ENCODE assay signal across 17 cellular contexts in the genomic region with DNA sequence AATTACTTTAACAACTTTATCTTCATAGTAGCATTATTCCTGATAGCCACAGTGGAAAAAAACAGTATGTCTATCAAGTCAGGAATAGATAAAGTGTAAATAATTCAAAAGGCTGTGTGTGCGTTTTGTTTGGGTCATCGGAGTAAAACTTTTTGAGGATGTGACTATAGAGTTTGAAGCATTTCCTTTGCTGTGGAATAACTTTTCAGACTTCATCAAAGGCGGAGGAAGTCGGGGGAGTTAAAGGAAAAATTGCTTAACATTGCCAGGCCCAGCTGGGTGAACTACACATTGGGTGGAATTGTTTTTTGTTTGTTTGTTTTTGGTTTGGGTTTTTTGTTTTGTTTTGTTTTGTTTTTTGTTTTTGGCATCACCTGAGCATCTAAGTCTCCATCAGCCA.
DNase-seq lines count a peak whose midpoint lies in the region; ATAC-seq, FAIRE-seq and TF ChIP-seq lines count a peak whose summit lies in the region.
"Had no signal": no experiment of that assay in that cellular context is flagged by ENCODE, and none has a peak within 500 bp of the region (broad histone marks: within the 10 kb centered on the region; RNA-seq: fewer than 3 reads in every experiment).

No MANE protein-coding gene starts in this region.

- H3K4me1 Mint-ChIP-seq in activated T-helper 1 cell treated with anti-CD3 and anti-CD28 coated beads, Interleukin-12 subunit alpha, Interleukin-12 subunit beta, Interleukin-2, Interleukin-4 antibody, amounts not matched to agents 30 ng/mL and 10 ng/mL and 1 ng/mL, durations not matched to agents 14 hours and 24 hours and 36 hours (ENCODE audit: low read depth) = peaks cover 39% of the 10 kb centered on the region
- H3K4me1 Mint-ChIP-seq in chondrocyte (ENCODE audit: low read depth) = peaks cover 31% of the 10 kb centered on the region
- H3K4me1 Mint-ChIP-seq in stimulated activated naive B cell treated with anti-CD40 and anti-IgM and Interleukin-4, amounts not matched to agents 10 μg/mL and 1 μg/mL and 100 μg/mL, for 72 hours = peaks cover 0 to 3% of the 10 kb centered on the region in 2 donors
- peaks cover 16% of the 10 kb centered on the region for H3K4me1 Mint-ChIP-seq in T-helper 2 cell treated with Interferon-gamma antibody and Interleukin-4, amounts not matched to agents 5 μg/mL and 100 μg/mL, for 36 hours (ENCODE audit: low read depth)

- no peak overlapping the region for H3K4me3 ChIP-seq in HepG2 (replicated peaks in 1 of 3; ENCODE audit: insufficient read depth in 1 of 3, low read depth in 2 of 3, low read length in 3 of 3)
- H3K4me3 ChIP-seq: cardiac muscle cell had no signal

- H3K36me3 Mint-ChIP-seq in activated T-helper 1 cell treated with anti-CD3 and anti-CD28 coated beads, Interleukin-12 subunit alpha, Interleukin-12 subunit beta, Interleukin-2, Interleukin-4 antibody, amounts not matched to agents 30 ng/mL and 10 ng/mL and 1 ng/mL, durations not matched to agents 14 hours and 24 hours and 36 hours (ENCODE audit: low read depth) = peaks cover 57% of the 10 kb centered on the region
- H3K36me3 Mint-ChIP-seq in chondrocyte (ENCODE audit: low read depth) = peaks cover 41% of the 10 kb centered on the region
- H3K36me3 Mint-ChIP-seq in stimulated activated naive B cell treated with anti-CD40 and anti-IgM and Interleukin-4, amounts not matched to agents 10 μg/mL and 1 μg/mL and 100 μg/mL, for 72 hours = peaks cover 47 to 69% of the 10 kb centered on the region in 2 donors
- peaks cover 64% of the 10 kb centered on the region for H3K36me3 Mint-ChIP-seq in T-helper 2 cell treated with Interferon-gamma antibody and Interleukin-4, amounts not matched to agents 5 μg/mL and 100 μg/mL, for 36 hours (ENCODE audit: low read depth)

- no peak overlapping the region for H3K4me3 Mint-ChIP-seq in activated T-helper 1 cell treated with anti-CD3 and anti-CD28 coated beads, Interleukin-12 subunit alpha, Interleukin-12 subunit beta, Interleukin-2, Interleukin-4 antibody, amounts not matched to agents 30 ng/mL and 10 ng/mL and 1 ng/mL, durations not matched to agents 14 hours and 24 hours and 36 hours
- H3K4me3 Mint-ChIP-seq in chondrocyte (ENCODE audit: unreplicated experiment) = no peak overlapping the region
- H3K4me3 Mint-ChIP-seq in stimulated activated naive B cell treated with anti-CD40 and anti-IgM and Interleukin-4, amounts not matched to agents 10 μg/mL and 1 μg/mL and 100 μg/mL, for 72 hours = no peak overlapping the region
- no peak overlapping the region for H3K4me3 Mint-ChIP-seq in T-helper 2 cell treated with Interferon-gamma antibody and Interleukin-4, amounts not matched to agents 5 μg/mL and 100 μg/mL, for 36 hours
- H3K4me3 Mint-ChIP-seq: activated naive CD4-positive, alpha-beta T cell treated with anti-CD3 and anti-CD28 coated beads, Interleukin-2, amount 50 U/mL, for 24 hours had no signal

- H3K4me2 ChIP-seq in HepG2 (ENCODE audit: low read depth, low read length) = no peak overlapping the region
- H3K4me2 ChIP-seq: KMS-11 had no signal

- WGBS in HepG2 (ENCODE audit: low lambda C conversion rate) = 94% methylated on average over 4 of the region's 4 CpGs

- no peak overlapping the region for H3K27ac ChIP-seq in HepG2 (ENCODE audit: extremely low read length, insufficient read depth, low read length)
- H3K27ac ChIP-seq: C4-2B, cardiac muscle cell, KMS-11, RWPE1 had no signal

- DNase-seq in activated T-helper 1 cell treated with anti-CD3 and anti-CD28 coated beads, Interleukin-12 subunit alpha, Interleukin-12 subunit beta, Interleukin-2, Interleukin-4 antibody, amounts not matched to agents 30 ng/mL and 10 ng/mL and 1 ng/mL, durations not matched to agents 14 hours and 24 hours and 36 hours (ENCODE audit: low spot score) = no peak
- DNase-seq in chondrocyte (ENCODE audit: low spot score) (no peak), HepG2 (ENCODE audit: low spot score) (no peak), hepatic stellate cell (ENCODE audit: low spot score) (no peak), NCI-H1105 treated with DMSO at 0.1 percent for 48 hours (lab: John Stamatoyannopoulos, UW) (no peak)
- DNase-seq in stimulated activated naive B cell treated with anti-CD40 and anti-IgM and Interleukin-4, amounts not matched to agents 10 μg/mL and 1 μg/mL and 100 μg/mL, for 72 hours = no peak
- no peak for DNase-seq in T-helper 2 cell treated with Interferon-gamma antibody and Interleukin-4, amounts not matched to agents 5 μg/mL and 100 μg/mL, for 36 hours (ENCODE audit: low spot score)
- DNase-seq: activated CD4-positive, CD25-positive, alpha-beta regulatory T cell; activated CD8-positive, alpha-beta memory T cell treated with anti-CD3 and anti-CD28 coated beads, Interleukin-2, amount 50 U/mL, for 4 hours; DMS79; NCI-H2171 treated with DMSO at 0.1 percent for 48 hours had no signal

- no peak for TF ChIP-seq EP300 in HepG2 (IDR thresholded peaks at IDR 0.05; ENCODE audit: low read depth in 2 of 2, low read length in 2 of 2)
- TF ChIP-seq EP300 in HepG2 (CRISPR knock-in tag; IDR thresholded peaks at IDR 0.05; ENCODE audit: borderline replicate concordance) = no peak

- H3K4me1 ChIP-seq in HepG2 (ENCODE audit: insufficient read depth, low read length) = peaks cover 16% of the 10 kb centered on the region

- H3K27ac Mint-ChIP-seq in activated T-helper 1 cell treated with anti-CD3 and anti-CD28 coated beads, Interleukin-12 subunit alpha, Interleukin-12 subunit beta, Interleukin-2, Interleukin-4 antibody, amounts not matched to agents 30 ng/mL and 10 ng/mL and 1 ng/mL, durations not matched to agents 14 hours and 24 hours and 36 hours = peak overlapping the region; percentile 42
- peak overlapping the region; percentile 33 for H3K27ac Mint-ChIP-seq in chondrocyte (ENCODE audit: unreplicated experiment)
- peak overlapping the region; percentile 44 for H3K27ac Mint-ChIP-seq in stimulated activated naive B cell treated with anti-CD40 and anti-IgM and Interleukin-4, amounts not matched to agents 10 μg/mL and 1 μg/mL and 100 μg/mL, for 72 hours
- no peak overlapping the region for H3K27ac Mint-ChIP-seq in T-helper 2 cell treated with Interferon-gamma antibody and Interleukin-4, amounts not matched to agents 5 μg/mL and 100 μg/mL, for 36 hours

- H3K36me3 ChIP-seq in HepG2 (replicated peaks in 1 of 2; ENCODE audit: control insufficient read depth in 1 of 2, insufficient read depth in 2 of 2, low read length in 2 of 2) = peaks cover 10 to 16% of the 10 kb centered on the region in 2 experiments

- no peak for TF ChIP-seq POLR2A in HepG2 (IDR thresholded peaks at IDR 0.05; ENCODE audit: insufficient read depth in 1 of 2, low read depth in 2 of 2, low read length in 2 of 2)

- intact Hi-C loops in activated T-helper 1 cell treated with anti-CD3 and anti-CD28 coated beads, Interleukin-12 subunit alpha, Interleukin-12 subunit beta, Interleukin-2, Interleukin-4 antibody, amounts not matched to agents 30 ng/mL and 10 ng/mL and 1 ng/mL, durations not matched to agents 14 hours and 24 hours and 36 hours (cut with micrococcal nuclease) = no loop called here
- intact Hi-C loops in HepG2 (cut with micrococcal nuclease; ENCODE audit: unreplicated experiment) = no loop called here

- TF ChIP-seq CTCF in chondrocyte (IDR thresholded peaks at IDR 0.05) (no peak), HepG2 (CRISPR knock-in tag; IDR thresholded peaks at IDR 0.05) (no peak)

- no peak overlapping the region for H2AFZ ChIP-seq in HepG2 (ENCODE audit: low read length)

- no peak overlapping the region for H3K9ac ChIP-seq in HepG2 (ENCODE audit: insufficient read depth, low read depth, low read length)
- H3K9ac ChIP-seq: KMS-11 had no signal

- H3K9me3 ChIP-seq in HepG2 (ENCODE audit: low read length) = no peaks in the 10 kb centered on the region

- CTCF ChIA-PET in HepG2 (lab: Yijun Ruan, JAX; ENCODE audit: low intra/inter-chr PET ratio, low total read pairs) = no interaction called here

- no peak for TF ChIP-seq RAD21 in HepG2 (CRISPR knock-in tag; IDR thresholded peaks at IDR 0.05)

- H3K27me3 ChIP-seq in HepG2 (ENCODE audit: control insufficient read depth in 1 of 2, insufficient read depth in 2 of 2, low read length in 2 of 2) = no peaks in the 10 kb centered on the region
- H3K27me3 ChIP-seq: cardiac muscle cell had no signal

- H3K79me2 ChIP-seq in HepG2 (ENCODE audit: insufficient read depth, low read length) = no peaks in the 10 kb centered on the region

- H3K9me3 Mint-ChIP-seq in activated T-helper 1 cell treated with anti-CD3 and anti-CD28 coated beads, Interleukin-12 subunit alpha, Interleukin-12 subunit beta, Interleukin-2, Interleukin-4 antibody, amounts not matched to agents 30 ng/mL and 10 ng/mL and 1 ng/mL, durations not matched to agents 14 hours and 24 hours and 36 hours = no peaks in the 10 kb centered on the region
- H3K9me3 Mint-ChIP-seq in chondrocyte (ENCODE audit: low read depth) = no peaks in the 10 kb centered on the region
- H3K9me3 Mint-ChIP-seq in stimulated activated naive B cell treated with anti-CD40 and anti-IgM and Interleukin-4, amounts not matched to agents 10 μg/mL and 1 μg/mL and 100 μg/mL, for 72 hours = no peaks in the 10 kb centered on the region
- no peaks in the 10 kb centered on the region for H3K9me3 Mint-ChIP-seq in T-helper 2 cell treated with Interferon-gamma antibody and Interleukin-4, amounts not matched to agents 5 μg/mL and 100 μg/mL, for 36 hours
- H3K9me3 Mint-ChIP-seq: activated naive CD4-positive, alpha-beta T cell treated with anti-CD3 and anti-CD28 coated beads, Interleukin-2, amount 50 U/mL, for 24 hours had no signal

- peak; percentile 51 for FAIRE-seq in HepG2 (lab: Jason Lieb, UNC)
- FAIRE-seq: keratinocyte had no signal

- H4K20me1 ChIP-seq in HepG2 (ENCODE audit: insufficient read depth, low read length) = no peaks in the 10 kb centered on the region

- no peak for ATAC-seq in HepG2
- ATAC-seq in stimulated activated naive B cell treated with anti-CD40 and anti-IgM and Interleukin-4, amounts not matched to agents 10 μg/mL and 1 μg/mL and 100 μg/mL, for 72 hours (replicated peaks) = no peak

- POLR2A ChIA-PET in HepG2 (lab: Yijun Ruan, JAX) = no interaction called here

- in situ Hi-C loops in HepG2 (cut with HindIII; ENCODE audit: extremely low pct_ligation_motif_present, low pct_unique_long_range_greater_than_20kb) = no loop called here

- H3K27me3 Mint-ChIP-seq in activated T-helper 1 cell treated with anti-CD3 and anti-CD28 coated beads, Interleukin-12 subunit alpha, Interleukin-12 subunit beta, Interleukin-2, Interleukin-4 antibody, amounts not matched to agents 30 ng/mL and 10 ng/mL and 1 ng/mL, durations not matched to agents 14 hours and 24 hours and 36 hours (ENCODE audit: insufficient read depth) = no peaks in the 10 kb centered on the region
- no peaks in the 10 kb centered on the region for H3K27me3 Mint-ChIP-seq in chondrocyte (ENCODE audit: low read depth)
- no peaks in the 10 kb centered on the region for H3K27me3 Mint-ChIP-seq in stimulated activated naive B cell treated with anti-CD40 and anti-IgM and Interleukin-4, amounts not matched to agents 10 μg/mL and 1 μg/mL and 100 μg/mL, for 72 hours
- no peaks in the 10 kb centered on the region for H3K27me3 Mint-ChIP-seq in T-helper 2 cell treated with Interferon-gamma antibody and Interleukin-4, amounts not matched to agents 5 μg/mL and 100 μg/mL, for 36 hours (ENCODE audit: low read depth)
- H3K27me3 Mint-ChIP-seq: activated naive CD4-positive, alpha-beta T cell treated with anti-CD3 and anti-CD28 coated beads, Interleukin-2, amount 50 U/mL, for 24 hours had no signal

- BruUV-seq in HepG2 (replicated peaks; lab: Mats Ljungman, UMichigan) = no TSS peak

TF ChIP-seq in HepG2, 621 proteins besides CTCF, POLR2A, EP300 and RAD21 (continues in another document):
- TF ChIP-seq ZSCAN9 (CRISPR knock-in tag; IDR thresholded peaks at IDR 0.05; ENCODE audit: borderline replicate concordance) = no peak
